ENCODE assay signal across 8 cellular contexts in the genomic region with DNA sequence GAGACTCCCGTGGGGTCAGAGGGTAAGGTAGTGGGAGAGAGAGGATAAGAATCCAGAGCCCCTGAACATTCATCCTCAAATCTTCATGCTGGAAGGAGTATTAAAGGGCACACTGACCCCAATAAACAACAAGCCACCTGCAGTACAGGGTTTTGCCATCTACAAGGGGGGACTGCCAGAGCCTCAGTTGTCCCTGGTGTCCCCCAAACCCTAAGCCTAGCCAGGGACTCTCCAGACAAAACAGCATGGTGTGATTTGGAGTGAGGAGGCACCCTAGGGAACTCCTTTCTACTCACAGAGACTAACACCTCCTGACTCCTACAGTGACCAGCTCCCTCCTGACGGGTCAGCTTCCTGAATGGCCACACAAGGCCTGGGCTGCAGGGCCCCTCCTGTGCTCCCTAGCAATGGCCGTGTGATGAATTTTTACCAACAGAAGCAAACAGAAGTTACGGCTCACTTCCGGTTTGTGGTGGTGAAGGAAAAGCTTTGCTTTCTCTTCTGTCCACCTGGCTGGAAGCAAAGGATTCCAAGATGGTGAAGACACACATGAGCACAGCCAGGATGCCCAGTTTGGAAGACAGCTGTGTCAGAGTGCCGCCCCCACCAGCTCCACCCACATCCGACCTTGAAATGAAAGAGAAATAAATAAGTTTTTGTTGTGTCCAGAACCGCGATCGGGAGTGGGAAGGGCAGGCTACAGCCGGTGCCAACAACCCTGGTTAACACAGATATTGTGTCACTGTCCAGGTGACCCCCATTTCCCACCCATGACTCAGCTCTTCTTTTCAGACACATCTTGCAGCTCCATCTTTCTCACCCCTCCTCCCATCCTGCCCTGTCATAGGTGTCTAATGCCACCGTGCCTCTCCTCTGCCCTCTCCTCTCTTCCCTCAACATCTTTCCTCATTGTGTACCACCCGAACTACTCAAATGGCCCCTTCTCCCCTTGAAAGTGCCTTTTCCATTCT.
DNase-seq lines count a peak whose midpoint lies in the region; ATAC-seq, FAIRE-seq and TF ChIP-seq lines count a peak whose summit lies in the region.

No MANE protein-coding gene starts in this region.

- H3K4ac ChIP-seq in H1 (replicated peaks; ENCODE audit: insufficient read length, low read depth, low read length): no peak overlapping the region

- peak overlapping the region in 1 of 2 experiments; percentile 13; a peak in 1 of 4 replicates for H3K4me2 ChIP-seq in H1 (ENCODE audit: insufficient read depth in 1 of 2, low read depth in 2 of 2, low read length in 2 of 2)

- H3K27ac ChIP-seq in SJCRH30 (peak overlapping the region; percentile 22; the same call in 1 of the 2 replicates), H1 (ENCODE audit: low read depth, low read length) (no peak overlapping the region)

- H2BK15ac ChIP-seq in H1 (ENCODE audit: low read length): peak overlapping the region; percentile 46; the same call in 1 of the 2 replicates

- H3K9ac ChIP-seq in H1 (replicated peaks in 1 of 4; ENCODE audit: extremely low read depth in 1 of 4, low read depth in 3 of 4, low read length in 3 of 4): no peak overlapping the region

- H3K79me2 ChIP-seq in H1 (ENCODE audit: control insufficient read depth in 1 of 2, insufficient read depth in 2 of 2, low read length in 2 of 2): no peaks in the 10 kb centered on the region

- no peak overlapping the region for H2BK5ac ChIP-seq in H1 (ENCODE audit: low read depth, low read length)

- no peak overlapping the region for H4K8ac ChIP-seq in H1 (ENCODE audit: extremely low read depth, insufficient read depth, low read length)

- peak; percentile 68 for DNase-seq in activated CD4-positive, alpha-beta T cell treated with anti-CD3 and anti-CD28 coated beads, Interleukin-2, amount 10 ng/mL, durations not matched to agents 24 days and 14 days
- DNase-seq in activated CD4-positive, alpha-beta T cell treated with anti-CD3 and anti-CD28 coated beads for 4 hours: no peak
- DNase-seq in SJCRH30 (peak in 1 of 2 experiments; percentile 32), H1 (ENCODE audit: low read depth in 1 of 2, low spot score in 2 of 2) (no peak), HAP-1 (ENCODE audit: low spot score in 2 of 2) (no peak), GM03348 (ENCODE audit: low spot score) (no peak), HuH-7.5 (ENCODE audit: low spot score) (no peak)
- DNase-seq in stimulated activated naive CD8-positive, alpha-beta T cell treated with anti-CD3 and anti-CD28 coated beads, Interleukin-15, Interleukin-2, amounts not matched to agents 100 U/mL and 50 U/mL, for 24 hours: no peak

- no peak overlapping the region for H3K14ac ChIP-seq in H1 (ENCODE audit: insufficient read length)

- no peak overlapping the region for H3K23ac ChIP-seq in H1 (ENCODE audit: insufficient read length)

- ATAC-seq in stimulated activated naive CD8-positive, alpha-beta T cell treated with anti-CD3 and anti-CD28 coated beads, Interleukin-15, Interleukin-2, amounts not matched to agents 100 U/mL and 50 U/mL, for 24 hours: peak; percentile 45

- peak overlapping the region; percentile 52 for H3K27ac Mint-ChIP-seq in activated CD4-positive, alpha-beta T cell treated with anti-CD3 and anti-CD28 coated beads, Interleukin-2, amount 10 ng/mL, durations not matched to agents 24 days and 14 days

- no peak for TF ChIP-seq RAD21 in H1 (IDR thresholded peaks at IDR 0.05 in 1 of 2, conservative IDR thresholded peaks at IDR 0.05 in 1 of 2; ENCODE audit: low read depth in 2 of 2, low read length in 2 of 2)

- H3K4me1 Mint-ChIP-seq in activated CD4-positive, alpha-beta T cell treated with anti-CD3 and anti-CD28 coated beads, Interleukin-2, amount 10 ng/mL, durations not matched to agents 24 days and 14 days: peaks cover 8% of the 10 kb centered on the region

- POLR2A ChIA-PET in H1 (lab: Charles Lee; ENCODE audit: partially characterized antibody): no interaction called here

- H3K27me3 ChIP-seq in SJCRH30 (no peaks in the 10 kb centered on the region), H1 (replicated peaks in 1 of 4; ENCODE audit: control insufficient read depth in 3 of 4, extremely low read depth in 1 of 4, insufficient read depth in 3 of 4, low read length in 3 of 4) (no peaks in the 10 kb centered on the region), HAP-1 (ENCODE audit: low read depth) (no peaks in the 10 kb centered on the region)

- peak overlapping the region; percentile 84 for H2AFZ ChIP-seq in H1 (ENCODE audit: low read length)

- no peak overlapping the region for H3K56ac ChIP-seq in H1 (replicated peaks; ENCODE audit: insufficient read length, low read depth, low read length)

- H3K36me3 ChIP-seq in SJCRH30 (no peaks in the 10 kb centered on the region), H1 (ENCODE audit: control insufficient read depth in 2 of 4, insufficient read depth in 4 of 4, low read length in 3 of 4) (no peaks in the 10 kb centered on the region), HAP-1 (replicated peaks) (no peaks in the 10 kb centered on the region)

- H4K20me1 ChIP-seq in H1 (replicated peaks in 1 of 2; ENCODE audit: control insufficient read depth in 1 of 2, insufficient read depth in 2 of 2, low read length in 2 of 2): no peaks in the 10 kb centered on the region

- 0 out of 2 replicates have a peak overlapping the region, but pooled peaks have one; percentile 53 for H2BK20ac ChIP-seq in H1 (ENCODE audit: low read length)

- no peak overlapping the region for H3K18ac ChIP-seq in H1 (ENCODE audit: extremely low read depth, low read length)

- no peaks in the 10 kb centered on the region for H3K9me3 Mint-ChIP-seq in activated CD4-positive, alpha-beta T cell treated with anti-CD3 and anti-CD28 coated beads, Interleukin-2, amount 10 ng/mL, durations not matched to agents 24 days and 14 days

- WGBS in H1 (ENCODE audit: extremely low coverage in 1 of 2, insufficient coverage in 1 of 2, insufficient read length in 1 of 2, insufficient replicate concordance in 2 of 2, low coverage in 1 of 2, low lambda C conversion rate in 2 of 2, missing lambda C conversion rate in 1 of 2), 2 experiments: 88% methylated on average over 13 of the region's 13 CpGs; no CpG with 5 or more reads in 1 of the 2 experiments

- in situ Hi-C loops in HAP-1 (cut with MboI; ENCODE audit: low sequenced_read_pairs): no loop called here

- no peak for TF ChIP-seq EP300 in H1 (IDR thresholded peaks at IDR 0.05; ENCODE audit: borderline replicate concordance in 1 of 2, low read depth in 2 of 2, low read length in 2 of 2)

- TF ChIP-seq CTCF in H1 (IDR thresholded peaks at IDR 0.05; ENCODE audit: control extremely low read depth in 1 of 3, insufficient read depth in 1 of 3, low read depth in 1 of 3, low read length in 3 of 3): no peak

- no peak for TF ChIP-seq POLR2A in H1 (IDR thresholded peaks at IDR 0.05; ENCODE audit: control extremely low read depth in 1 of 2, low read depth in 2 of 2, low read length in 2 of 2)

- H3K27me3 Mint-ChIP-seq in activated CD4-positive, alpha-beta T cell treated with anti-CD3 and anti-CD28 coated beads, Interleukin-2, amount 10 ng/mL, durations not matched to agents 24 days and 14 days: peaks cover 6% of the 10 kb centered on the region

- H2BK12ac ChIP-seq in H1 (ENCODE audit: low read depth, low read length): no peak overlapping the region

- H3K36me3 Mint-ChIP-seq in activated CD4-positive, alpha-beta T cell treated with anti-CD3 and anti-CD28 coated beads, Interleukin-2, amount 10 ng/mL, durations not matched to agents 24 days and 14 days (ENCODE audit: low read depth): no peaks in the 10 kb centered on the region

- peak overlapping the region; percentile 34 for H4K91ac ChIP-seq in H1 (replicated peaks; ENCODE audit: insufficient read length, low read length)

- H3K4me3 Mint-ChIP-seq in activated CD4-positive, alpha-beta T cell treated with anti-CD3 and anti-CD28 coated beads, Interleukin-2, amount 10 ng/mL, durations not matched to agents 24 days and 14 days: peak overlapping the region; percentile 49

- no peak overlapping the region for H2AK5ac ChIP-seq in H1 (ENCODE audit: low read depth, low read length)

- H3K9me3 ChIP-seq in SJCRH30 (replicated peaks): no peaks in the 10 kb centered on the region
- no peaks in the 10 kb centered on the region for H3K9me3 ChIP-seq in H1 (ENCODE audit: insufficient read depth in 2 of 2, low read depth in 1 of 2, low read length in 1 of 2)
- H3K9me3 ChIP-seq in HAP-1: no peaks in the 10 kb centered on the region

- CTCF ChIA-PET in H1 (lab: Charles Lee; ENCODE audit: partially characterized antibody): interaction anchor here (0.5 to 1.7 kb wide), 13 partner anchors 8 to 160 kb away, joined by 3 to 8 read pairs (median 4); no protein-coding TSS in a partner anchor

- no peak for FAIRE-seq in H1 (lab: Jason Lieb, UNC)

- no peak overlapping the region for H4K5ac ChIP-seq in H1 (ENCODE audit: insufficient read length, low read depth, low read length)

- H3K4me3 ChIP-seq in SJCRH30 (peak overlapping the region; percentile 47), H1 (ENCODE audit: extremely low read depth in 1 of 4, insufficient read depth in 2 of 4, low read depth in 3 of 4, low read length in 4 of 4) (no peak overlapping the region), HAP-1 (no peak overlapping the region)

- H3K23me2 ChIP-seq in H1 (ENCODE audit: low read depth, low read length): no peaks in the 10 kb centered on the region

- no peak overlapping the region for H2BK120ac ChIP-seq in H1 (replicated peaks; ENCODE audit: low read depth, low read length)

- no peaks in the 10 kb centered on the region for H3K79me1 ChIP-seq in H1 (ENCODE audit: low read depth, low read length)

- H3K4me1 ChIP-seq in SJCRH30 (peaks cover 11% of the 10 kb centered on the region), H1 (replicated peaks in 1 of 4; ENCODE audit: control insufficient read depth in 3 of 4, insufficient read depth in 4 of 4, low read length in 3 of 4) (peaks cover 0 to 8% (median 2%) of the 10 kb centered on the region in 4 experiments; a peak in 3 of 7 replicates), HAP-1 (no peaks in the 10 kb centered on the region)

- intact Hi-C loops in activated CD4-positive, alpha-beta T cell treated with anti-CD3 and anti-CD28 coated beads, Interleukin-2, amount 10 ng/mL, durations not matched to agents 24 days and 14 days (cut with micrococcal nuclease): loop anchor here (5.0 kb wide), 1 partner anchor 34 kb away; no protein-coding TSS in a partner anchor

TF ChIP-seq in H1, 55 proteins besides CTCF, POLR2A, EP300 and RAD21:
- TF ChIP-seq RXRA (IDR thresholded peaks at IDR 0.05; ENCODE audit: insufficient read depth, low read depth, low read length): no peak
- peak; percentile 44; the same call in 1 of the 2 replicates for TF ChIP-seq MAFK (IDR thresholded peaks at IDR 0.05; ENCODE audit: low read depth, low read length)
- peak; percentile 80 for TF ChIP-seq BACH1 (IDR thresholded peaks at IDR 0.05; ENCODE audit: low read length)
TF ChIP-seq in H1: peak in this region for 2.
